ENCODE assay signal across 28 cellular contexts in genomic region chr5:36227046-36227445, GRCh38.
"Had no signal": no experiment of that assay in that cellular context is flagged by ENCODE, and none has a peak within 500 bp of the region (broad histone marks: within the 10 kb centered on the region; RNA-seq: fewer than 3 reads in every experiment).

No MANE protein-coding gene starts in this region.

- ATAC-seq: activated CD4-positive, alpha-beta T cell treated with anti-CD3 and anti-CD28 coated beads for 36 hours; activated CD8-positive, alpha-beta memory T cell treated with anti-CD3 and anti-CD28 coated beads, Interleukin-2, amount 10 ng/mL, durations not matched to agents 7 days and 5 days; activated CD8-positive, alpha-beta T cell treated with anti-CD3 and anti-CD28 coated beads, Interleukin-2, amount 10 ng/mL, durations not matched to agents 7 days and 5 days; activated naive CD8-positive, alpha-beta T cell treated with anti-CD3 and anti-CD28 coated beads, Interleukin-2, amount 50 U/mL, for 24 hours had no signal

- H3K9me3 ChIP-seq: ascending aorta, esophagus muscularis mucosa, gastroesophageal sphincter had no signal

- H3K27me3 ChIP-seq: ascending aorta, brain microvascular endothelial cell, dorsolateral prefrontal cortex, esophagus muscularis mucosa, gastroesophageal sphincter had no signal

- H3K4me3 ChIP-seq: ascending aorta, coronary artery, dorsolateral prefrontal cortex, esophagus muscularis mucosa, gastroesophageal sphincter had no signal

- DNase-seq: activated CD4-positive, alpha-beta memory T cell treated with anti-CD3 and anti-CD28 coated beads for 36 hours; activated CD4-positive, alpha-beta T cell treated with anti-CD3 and anti-CD28 coated beads for 36 hours; activated CD4-positive, alpha-beta T cell treated with anti-CD3 and anti-CD28 coated beads, Interleukin-2, amount 10 ng/mL, durations not matched to agents 24 days and 14 days; activated CD4-positive, CD25-positive, alpha-beta regulatory T cell; activated CD4-positive, CD25-positive, alpha-beta regulatory T cell treated with anti-CD3 and anti-CD28 coated beads, Interleukin-2, amount 50 U/mL, for 72 hours; activated CD8-positive, alpha-beta memory T cell treated with anti-CD3 and anti-CD28 coated beads, Interleukin-2, amount 10 ng/mL, durations not matched to agents 7 days and 5 days; activated CD8-positive, alpha-beta memory T cell treated with anti-CD3 and anti-CD28 coated beads, Interleukin-2, amount 50 U/mL, for 4 hours; activated CD8-positive, alpha-beta T cell treated with anti-CD3 and anti-CD28 coated beads, Interleukin-2, amount 10 ng/mL, durations not matched to agents 7 days and 5 days; activated effector memory CD4-positive, alpha-beta T cell treated with anti-CD3 and anti-CD28 coated beads, Interleukin-2, amount 50 U/mL, for 16 hours; activated naive CD4-positive, alpha-beta T cell treated with anti-CD3 and anti-CD28 coated beads for 36 hours; activated naive CD8-positive, alpha-beta T cell treated with anti-CD3 and anti-CD28 coated beads for 36 hours; activated naive CD8-positive, alpha-beta T cell treated with anti-CD3 and anti-CD28 coated beads, Interleukin-2, amount 50 U/mL, for 24 hours; activated T-cell treated with anti-CD3 and anti-CD28 coated beads, Interleukin-2, amount 50 U/mL, for 1 hour; activated T-cell treated with anti-CD3 and anti-CD28 coated beads, Interleukin-2, amount 50 U/mL, for 48 hours; cerebellar nuclear complex; dorsolateral prefrontal cortex; effector memory CD4-positive, alpha-beta T cell; endodermal cell; erythroblast; foreskin melanocyte; head of caudate nucleus; hypothalamus; T-helper 2 cell had no signal

- H3K27ac ChIP-seq: ascending aorta, brain microvascular endothelial cell, coronary artery, dorsolateral prefrontal cortex had no signal
